ENCODE assay signal across 8 cellular contexts in genomic region chr3:62051506-62051905, GRCh38.
DNase-seq lines count a peak whose midpoint lies in the region; ATAC-seq and TF ChIP-seq lines count a peak whose summit lies in the region.

No MANE protein-coding gene starts in this region.

- H3K4me1 ChIP-seq in right lobe of liver = no peaks in the 10 kb centered on the region

- in situ Hi-C loops in astrocyte of the spinal cord (cut with HindIII; ENCODE audit: low sequenced_read_pairs) = no loop called here

- ATAC-seq in right lobe of liver (peak in 2 of 4 donors; percentile 32 to 45), HG03442 (IDR thresholded peaks at IDR 0.05; ENCODE audit: unreplicated experiment) (no peak)

- H3K4me3 ChIP-seq in MG63 = no peak overlapping the region
- H3K4me3 ChIP-seq in astrocyte of the spinal cord (ENCODE audit: low read depth, low read length) = no peak overlapping the region
- H3K4me3 ChIP-seq in right lobe of liver = no peak overlapping the region

- H3K27me3 ChIP-seq in MG63 = no peaks in the 10 kb centered on the region
- no peaks in the 10 kb centered on the region for H3K27me3 ChIP-seq in right lobe of liver

- H3K36me3 ChIP-seq in MG63 = no peaks in the 10 kb centered on the region
- H3K36me3 ChIP-seq in right lobe of liver = no peaks in the 10 kb centered on the region

- TF ChIP-seq CTCF in astrocyte of the spinal cord (IDR thresholded peaks at IDR 0.05; ENCODE audit: low read depth, low read length) (peak; percentile 28), right lobe of liver (IDR thresholded peaks at IDR 0.05) (peak in 3 of 4 donors; percentile 14 to 31 (median 23))

- DNase-seq in EH (ENCODE audit: low read depth) (peak; percentile 40), MG63 (peak; percentile 11), astrocyte of the spinal cord (ENCODE audit: low read depth, low spot score) (peak; percentile 27), right lobe of liver (peak in 1 of 3 donors; percentile 31), NCI-H1048 (lab: John Stamatoyannopoulos, UW) (no peak)
- DNase-seq in activated T-cell treated with anti-CD3 and anti-CD28 coated beads, Interleukin-2, amount 50 U/mL, for 48 hours = no peak
- no peak for DNase-seq in stimulated activated CD4-positive, alpha-beta T cell treated with anti-CD3 and anti-CD28 coated beads, Interleukin-2, amount 100 ng/mL, for 24 hours

- intact Hi-C loops in right lobe of liver (cut with DNase I) = loop anchor here in 1 of 2 donors (10.0 kb wide), 1 partner anchor 107 kb away; no protein-coding TSS in a partner anchor

- H3K27ac ChIP-seq in right lobe of liver = no peak overlapping the region

- H3K9me3 ChIP-seq in MG63 (no peaks in the 10 kb centered on the region), right lobe of liver (no peaks in the 10 kb centered on the region)

- no peak for TF ChIP-seq POLR2A in right lobe of liver (IDR thresholded peaks at IDR 0.05)

- WGBS in right lobe of liver (ENCODE audit: insufficient coverage, low coverage, low lambda C conversion rate, missing lambda C conversion rate) = 65% methylated on average over 3 of the region's 3 CpGs

Comparison
In these comparisons a context has a peak if more than half of its experiments do, and no peak if none do; other contexts are left out.
1. DNase-seq: peak in EH (single experiment), MG63 (single experiment) and astrocyte of the spinal cord (single experiment); none in activated T-cell treated with anti-CD3 and anti-CD28 coated beads, Interleukin-2, amount 50 U/mL, for 48 hours (0 of 2), NCI-H1048 (single experiment) and stimulated activated CD4-positive, alpha-beta T cell treated with anti-CD3 and anti-CD28 coated beads, Interleukin-2, amount 100 ng/mL, for 24 hours (0 of 2).